1 cellular context compared by ENCODE assay signal in genomic region chr1:67767103-67767502, GRCh38.
TF ChIP-seq lines count a peak whose summit lies in the region.

No MANE protein-coding gene starts in this region.

TF ChIP-seq in HepG2, 621 proteins besides CTCF, POLR2A, EP300 and RAD21 (continued from another document):
- no peak for TF ChIP-seq ZNF281 (CRISPR knock-in tag; IDR thresholded peaks at IDR 0.05; ENCODE audit: borderline replicate concordance)
TF ChIP-seq in HepG2: peak in this region for 0.
